Comparison of ENCODE assay signal across 1 cellular context in genomic region chr6:7505196-7505699, GRCh38.
TF ChIP-seq lines count a peak whose summit lies in the region.

No MANE protein-coding gene starts in this region.

TF ChIP-seq in HEK293, 187 proteins besides CTCF, POLR2A, EP300 and RAD21 (continued from another document and continues in another):
- TF ChIP-seq ZNF639 (tag by site-specific recombination; IDR thresholded peaks at IDR 0.05): 0 out of 2 replicates have a peak, but pooled peaks have one; percentile 47
- TF ChIP-seq ZNF549 (tag by site-specific recombination; IDR thresholded peaks at IDR 0.05): no peak
- no peak for TF ChIP-seq REST (tag by site-specific recombination; IDR thresholded peaks at IDR 0.05)
- no peak for TF ChIP-seq ZBTB1 (tag by site-specific recombination; IDR thresholded peaks at IDR 0.05)
- TF ChIP-seq ZNF350 (tag by site-specific recombination; IDR thresholded peaks at IDR 0.05): no peak
- peak; percentile 62 for TF ChIP-seq ZNF629 (tag by site-specific recombination; IDR thresholded peaks at IDR 0.05)
- peak; percentile 35; the same call in 1 of the 2 replicates for TF ChIP-seq GLIS2 (tag by site-specific recombination; IDR thresholded peaks at IDR 0.05)
- no peak for TF ChIP-seq ZNF792 (tag by site-specific recombination; IDR thresholded peaks at IDR 0.05)
- TF ChIP-seq KLF8 (tag by site-specific recombination; IDR thresholded peaks at IDR 0.05): peak; percentile 80
- TF ChIP-seq OSR2 (tag by site-specific recombination; IDR thresholded peaks at IDR 0.05): peak; percentile 98
- TF ChIP-seq ZNF19 (tag by site-specific recombination; IDR thresholded peaks at IDR 0.05; ENCODE audit: low read depth): no peak
- no peak for TF ChIP-seq ZNF645 (tag by site-specific recombination; IDR thresholded peaks at IDR 0.05)
- TF ChIP-seq ZNF501 (tag by site-specific recombination; IDR thresholded peaks at IDR 0.05): no peak
- no peak for TF ChIP-seq OVOL3 (tag by site-specific recombination; IDR thresholded peaks at IDR 0.05)
- no peak for TF ChIP-seq GFI1B (tag by site-specific recombination; IDR thresholded peaks at IDR 0.05)
- TF ChIP-seq ZNF157 (tag by site-specific recombination; IDR thresholded peaks at IDR 0.05): no peak
- 0 out of 2 replicates have a peak, but pooled peaks have one; percentile 27 for TF ChIP-seq KLF9 (tag by site-specific recombination; IDR thresholded peaks at IDR 0.05; ENCODE audit: low read depth)
- no peak for TF ChIP-seq ZNF121 (tag by site-specific recombination; IDR thresholded peaks at IDR 0.05)
- no peak for TF ChIP-seq ZNF596 (tag by site-specific recombination; IDR thresholded peaks at IDR 0.05)
- no peak for TF ChIP-seq KLF16 (tag by site-specific recombination; IDR thresholded peaks at IDR 0.05)
- TF ChIP-seq ZNF548 (tag by site-specific recombination; IDR thresholded peaks at IDR 0.05): no peak
- 0 out of 2 replicates have a peak, but pooled peaks have one; percentile 24 for TF ChIP-seq ZNF2 (tag by site-specific recombination; IDR thresholded peaks at IDR 0.05)
- TF ChIP-seq ZNF76 (tag by site-specific recombination; IDR thresholded peaks at IDR 0.05; ENCODE audit: borderline replicate concordance, low read depth): peak; percentile 60; the same call in 1 of the 2 replicates
- 0 out of 2 replicates have a peak, but pooled peaks have one; percentile 28 for TF ChIP-seq IKZF3 (tag by site-specific recombination; IDR thresholded peaks at IDR 0.05)
- TF ChIP-seq PBX3 (CRISPR knock-in tag; IDR thresholded peaks at IDR 0.05): no peak
- peak; percentile 81 for TF ChIP-seq ZBTB48 (tag by site-specific recombination; IDR thresholded peaks at IDR 0.05)
- no peak for TF ChIP-seq ZNF701 (tag by site-specific recombination; IDR thresholded peaks at IDR 0.05)
- no peak for TF ChIP-seq ELK4 (IDR thresholded peaks at IDR 0.05; ENCODE audit: borderline replicate concordance, low read depth, low read length)
- TF ChIP-seq GLIS1 (tag by site-specific recombination; IDR thresholded peaks at IDR 0.05): 0 out of 2 replicates have a peak, but pooled peaks have one; percentile 31
- no peak for TF ChIP-seq ZNF16 (tag by site-specific recombination; IDR thresholded peaks at IDR 0.05; ENCODE audit: low read depth)
- TF ChIP-seq ZNF248 (tag by site-specific recombination; IDR thresholded peaks at IDR 0.05): no peak
- TF ChIP-seq ZNF555 (tag by site-specific recombination; conservative IDR thresholded peaks at IDR 0.05): no peak
- peak; percentile 50; the same call in 1 of the 2 replicates for TF ChIP-seq TSHZ1 (tag by site-specific recombination; IDR thresholded peaks at IDR 0.05; ENCODE audit: borderline replicate concordance)
- 0 out of 2 replicates have a peak, but pooled peaks have one; percentile 35 for TF ChIP-seq PRDM10 (tag by site-specific recombination; IDR thresholded peaks at IDR 0.05)
- TF ChIP-seq ZFP37 (tag by site-specific recombination; IDR thresholded peaks at IDR 0.05): peak; percentile 91; the same call in 1 of the 2 replicates
- no peak for TF ChIP-seq ZNF768 (tag by site-specific recombination; IDR thresholded peaks at IDR 0.05)
- TF ChIP-seq ZIC2 (tag by site-specific recombination; IDR thresholded peaks at IDR 0.05): peak; percentile 46
- TF ChIP-seq ZNF324 (tag by site-specific recombination; IDR thresholded peaks at IDR 0.05): peak; percentile 44; the same call in 1 of the 2 replicates
- 0 out of 2 replicates have a peak, but pooled peaks have one; percentile 15 for TF ChIP-seq ZSCAN23 (tag by site-specific recombination; IDR thresholded peaks at IDR 0.05)
- TF ChIP-seq ZEB2 (tag by site-specific recombination; IDR thresholded peaks at IDR 0.05): peak; percentile 45; the same call in 1 of the 2 replicates
- TF ChIP-seq SP3 (tag by site-specific recombination; IDR thresholded peaks at IDR 0.05): peak; percentile 57; the same call in 1 of the 2 replicates
- TF ChIP-seq ZNF48 (tag by site-specific recombination; IDR thresholded peaks at IDR 0.05): no peak
- TF ChIP-seq ZNF473 (tag by site-specific recombination; IDR thresholded peaks at IDR 0.05): no peak
- peak; percentile 98 for TF ChIP-seq PRDM4 (tag by site-specific recombination; IDR thresholded peaks at IDR 0.05)
- peak; percentile 95 for TF ChIP-seq SP7 (tag by site-specific recombination; IDR thresholded peaks at IDR 0.05)
- 0 out of 2 replicates have a peak, but pooled peaks have one; percentile 13 for TF ChIP-seq ZBTB21 (tag by site-specific recombination; IDR thresholded peaks at IDR 0.05)
